In the genomic region with DNA sequence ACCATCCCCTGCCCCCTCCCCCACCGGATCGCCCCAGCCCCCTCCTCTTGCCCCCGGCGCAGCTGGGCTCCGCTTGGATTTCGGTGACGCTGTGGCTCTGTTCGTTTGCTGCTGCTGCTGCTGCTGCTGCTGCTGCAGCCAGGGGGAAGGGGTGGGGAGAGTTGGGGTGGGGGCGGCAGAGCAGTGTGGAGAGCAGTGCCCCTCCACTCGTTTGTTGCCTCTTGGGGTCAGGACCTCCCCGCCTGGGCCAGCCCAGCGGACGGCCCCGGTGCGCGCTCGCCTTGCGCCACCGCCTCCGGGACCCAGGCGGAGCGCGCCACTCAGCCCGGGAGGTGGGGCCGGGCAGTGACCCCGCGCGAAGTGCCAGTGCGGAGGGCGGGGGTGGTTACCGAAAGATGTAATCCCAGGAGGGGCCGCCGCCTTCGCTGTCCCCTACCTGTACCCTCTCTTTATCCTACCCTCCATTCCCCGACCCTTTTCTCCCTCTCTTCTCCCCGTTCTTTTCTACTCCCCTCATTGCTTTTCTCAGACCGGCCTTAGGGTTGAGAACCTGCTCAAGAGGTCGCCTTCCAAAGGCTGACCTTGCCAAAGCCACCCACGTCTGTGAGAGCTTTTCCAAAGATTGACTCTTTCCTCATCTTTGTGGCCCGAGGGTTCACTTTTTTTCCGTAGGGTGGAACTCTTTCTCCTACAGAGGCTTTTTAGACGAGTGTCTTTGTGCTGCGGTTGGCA, we compare ENCODE assay signal across 8 cellular contexts.
A peak's percentile ranks its signal among the peaks of the same experiment; 100 is the strongest.
DNase-seq lines count a peak whose midpoint lies in the region; ATAC-seq and TF ChIP-seq lines count a peak whose summit lies in the region.

No MANE protein-coding gene starts in this region.

- H3K4me3 Mint-ChIP-seq in neural crest cell = peak overlapping the region; percentile 94

- TF ChIP-seq CTCF in heart left ventricle (IDR thresholded peaks at IDR 0.05) (no peak), neural crest cell (conservative IDR thresholded peaks at IDR 0.05) (no peak)

- H3K36me3 Mint-ChIP-seq in neural crest cell (ENCODE audit: low read depth) = no peaks in the 10 kb centered on the region

- peaks cover 0 to 16% (median 0%) of the 10 kb centered on the region in 12 donors for H3K4me1 ChIP-seq in heart left ventricle
- H3K4me1 ChIP-seq in effector memory CD4-positive, alpha-beta T cell (ENCODE audit: control insufficient read depth, insufficient read depth, low read length, poor library complexity, severe bottlenecking) = no peaks in the 10 kb centered on the region

- H3K27ac Mint-ChIP-seq in neural crest cell (ENCODE audit: unreplicated experiment) = peak overlapping the region; percentile 93

- no peaks in the 10 kb centered on the region for H3K36me3 ChIP-seq in heart left ventricle
- no peaks in the 10 kb centered on the region for H3K36me3 ChIP-seq in effector memory CD4-positive, alpha-beta T cell (ENCODE audit: control insufficient read depth, insufficient read depth, low read length)

- H3K27me3 Mint-ChIP-seq in neural crest cell (ENCODE audit: low read depth) = no peaks in the 10 kb centered on the region

- no peak for TF ChIP-seq POLR2A in heart left ventricle (IDR thresholded peaks at IDR 0.05)

- intact Hi-C loops in heart left ventricle (cut with DNase I) (no loop called here), Right ventricle myocardium superior (cut with DNase I) (no loop called here)

- WGBS in heart left ventricle, 4 donors = 5 to 11% (median 7%) methylated on average over 33 to 43 of the region's 43 CpGs

- no peaks in the 10 kb centered on the region for H3K9me3 ChIP-seq in heart left ventricle
- no peaks in the 10 kb centered on the region for H3K9me3 ChIP-seq in effector memory CD4-positive, alpha-beta T cell (ENCODE audit: control insufficient read depth, low read length)

- no peaks in the 10 kb centered on the region for H3K9me3 Mint-ChIP-seq in neural crest cell

- peaks cover 20% of the 10 kb centered on the region for H3K4me1 Mint-ChIP-seq in neural crest cell

- ATAC-seq in heart left ventricle (peak in 1 of 4 donors; percentile 41), Right ventricle myocardium superior (ENCODE audit: poor library complexity) (no peak), HG02623 (IDR thresholded peaks at IDR 0.05; ENCODE audit: unreplicated experiment) (no peak)

- H3K4me3 ChIP-seq in heart left ventricle = peak overlapping the region in 10 of 12 donors; percentile 11 to 51 (median 34)
- H3K4me3 ChIP-seq in effector memory CD4-positive, alpha-beta T cell (ENCODE audit: insufficient read depth, low read depth, low read length, poor library complexity, severe bottlenecking) = no peak overlapping the region

- DNase-seq in heart left ventricle (no peak), Right ventricle myocardium superior (no peak), NCI-H146 (lab: John Stamatoyannopoulos, UW) (peak; percentile 80), ecto neural progenitor cell (ENCODE audit: low spot score) (peak; percentile 88), neural crest cell (ENCODE audit: low read depth, low spot score) (peak; percentile 45), NCI-H526 treated with DMSO at 0.1 percent for 48 hours (lab: John Stamatoyannopoulos, UW) (no peak)
- no peak for DNase-seq in effector memory CD4-positive, alpha-beta T cell

- H3K27ac ChIP-seq in heart left ventricle = no peak overlapping the region
- H3K27ac ChIP-seq in effector memory CD4-positive, alpha-beta T cell (ENCODE audit: insufficient read depth, low read length, poor library complexity, severe bottlenecking) = no peak overlapping the region

- H3K27me3 ChIP-seq in heart left ventricle = peaks cover 0 to 42% (median 12%) of the 10 kb centered on the region in 9 donors
- peaks cover 3% of the 10 kb centered on the region for H3K27me3 ChIP-seq in effector memory CD4-positive, alpha-beta T cell (replicated peaks; ENCODE audit: control insufficient read depth, insufficient read depth, low read length, poor library complexity, severe bottlenecking)

Comparison
In these comparisons a context has a peak if more than half of its experiments do, and no peak if none do; other contexts are left out.
1. DNase-seq: peak in NCI-H146 (single experiment), ecto neural progenitor cell (single experiment) and neural crest cell (single experiment); none in heart left ventricle (0 of 5), Right ventricle myocardium superior (single experiment), NCI-H526 treated with DMSO at 0.1 percent for 48 hours (single experiment) and effector memory CD4-positive, alpha-beta T cell (0 of 3).